13 cellular contexts compared by ENCODE assay signal in the genomic region with DNA sequence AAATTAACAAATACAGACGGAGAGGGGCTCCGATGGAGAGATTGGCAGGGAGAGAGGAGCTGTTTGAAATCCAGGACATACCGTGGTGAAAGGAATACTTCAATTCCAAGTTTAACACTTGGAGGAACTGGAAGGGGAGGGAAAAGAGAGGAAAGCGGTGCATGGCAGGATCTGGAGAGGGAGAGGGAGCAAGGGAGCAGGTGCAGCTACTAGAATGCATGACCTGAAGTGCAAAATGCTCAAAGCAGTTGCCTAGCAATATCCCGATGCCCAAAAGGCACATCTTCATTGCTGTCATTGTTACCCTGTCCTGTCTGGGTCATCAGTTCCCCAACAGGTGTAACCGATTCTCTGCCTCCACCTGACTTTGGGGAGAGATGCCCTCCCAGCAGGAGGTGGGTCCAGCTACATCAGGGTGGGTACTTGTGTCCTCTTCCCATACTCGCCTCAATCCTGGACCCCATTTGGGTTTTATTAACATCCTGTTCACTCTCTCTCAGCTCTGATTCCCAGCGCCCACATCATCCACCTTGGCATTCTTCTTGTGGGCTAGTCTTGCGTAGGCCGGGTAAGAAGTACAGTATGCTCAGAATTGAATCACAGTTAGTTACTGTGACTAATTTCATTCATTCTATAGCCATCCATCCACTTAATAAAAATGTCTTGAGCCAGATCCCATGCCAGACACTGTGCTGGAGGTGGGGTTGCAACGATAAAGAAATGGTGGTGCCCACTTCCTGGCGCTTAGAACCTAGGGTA. TPM values are rescaled to one million over a fixed set of nuclear protein-coding genes. Genes with fewer than 3 reads are reported as not detected.
DNase-seq lines count a peak whose midpoint lies in the region; ATAC-seq and TF ChIP-seq lines count a peak whose summit lies in the region.
"Had no signal": no experiment of that assay in that cellular context is flagged by ENCODE, and none has a peak within 500 bp of the region (broad histone marks: within the 10 kb centered on the region; RNA-seq: fewer than 3 reads in every experiment).

No MANE protein-coding gene starts in this region.

- peaks cover 4 to 14% of the 10 kb centered on the region in 2 donors for H3K4me1 ChIP-seq in esophagus (ENCODE audit: control insufficient read depth in 2 of 2, insufficient read depth in 2 of 2, low read length in 1 of 2)
- peaks cover 24% of the 10 kb centered on the region for H3K4me1 ChIP-seq in BE2C
- H3K4me1 ChIP-seq in aorta (ENCODE audit: control insufficient read depth in 1 of 2, insufficient read depth in 2 of 2, low read length in 2 of 2), result no peaks in the 10 kb centered on the region

- no peak for ATAC-seq in aorta (ENCODE audit: low FRiP score)
- ATAC-seq: K562 had no signal

- H3K4me3 ChIP-seq in esophagus (ENCODE audit: low read depth in 1 of 2, low read length in 2 of 2) (no peak overlapping the region), BE2C (ENCODE audit: low read depth, low read length) (no peak overlapping the region), aorta (ENCODE audit: low read length in 2 of 2) (no peak overlapping the region)
- H3K4me3 ChIP-seq: K562 had no signal

- H3K27me3 ChIP-seq in esophagus (ENCODE audit: control insufficient read depth in 1 of 2, insufficient read depth in 2 of 2, low read length in 2 of 2) (no peaks in the 10 kb centered on the region), BE2C (no peaks in the 10 kb centered on the region), aorta (ENCODE audit: control insufficient read depth in 1 of 2, insufficient read depth in 2 of 2, low read length in 1 of 2) (no peaks in the 10 kb centered on the region)

- intact Hi-C loops in aorta (cut with DNase I), result no loop called here

- DNase-seq in DMS53 (lab: John Stamatoyannopoulos, UW), result peak; percentile 76
- DNase-seq in DMS53 treated with DMSO at 0.1 percent for 48 hours (lab: John Stamatoyannopoulos, UW; ENCODE audit: unreplicated experiment), result no peak
- peak; percentile 29 for DNase-seq in NCI-H2196 treated with DMSO at 0.1 percent for 48 hours (lab: John Stamatoyannopoulos, UW; ENCODE audit: unreplicated experiment)
- peak; percentile 32 for DNase-seq in putamen (ENCODE audit: low spot score)
- no peak for DNase-seq in BE2C
- DNase-seq in aorta, result no peak
- no peak for DNase-seq in NCI-H69 (lab: John Stamatoyannopoulos, UW)
- DNase-seq: activated naive CD4-positive, alpha-beta T cell treated with anti-CD3 and anti-CD28 coated beads, Interleukin-2, amount 10 ng/mL, durations not matched to agents 7 days and 5 days; naive B cell; stimulated activated naive CD4-positive, alpha-beta T cell had no signal

- H3K36me3 ChIP-seq in esophagus (ENCODE audit: control insufficient read depth in 2 of 2, insufficient read depth in 2 of 2, low read length in 1 of 2), result no peaks in the 10 kb centered on the region
- H3K36me3 ChIP-seq in BE2C, result no peaks in the 10 kb centered on the region
- no peaks in the 10 kb centered on the region for H3K36me3 ChIP-seq in aorta (ENCODE audit: control insufficient read depth in 1 of 2, insufficient read depth in 2 of 2, low read length in 1 of 2)

- H3K27ac ChIP-seq in esophagus (ENCODE audit: low read depth in 2 of 2, low read length in 1 of 2) (peak overlapping the region; percentile 73 to 97), aorta (ENCODE audit: low read depth in 1 of 2, low read length in 2 of 2) (no peak overlapping the region)
- H3K27ac ChIP-seq: 22Rv1 had no signal

- TF ChIP-seq CTCF in BE2C (IDR thresholded peaks at IDR 0.05; ENCODE audit: low read depth, low read length), result no peak

- H3K9me3 ChIP-seq in esophagus (ENCODE audit: control insufficient read depth in 2 of 2, insufficient read depth in 1 of 2, low read depth in 1 of 2, low read length in 1 of 2) (no peaks in the 10 kb centered on the region), BE2C (no peaks in the 10 kb centered on the region), aorta (ENCODE audit: control insufficient read depth, low read length) (no peaks in the 10 kb centered on the region)

- 54 to 60% methylated on average over 12 of the region's 12 CpGs for WGBS in esophagus, 2 donors
- 81 to 82% methylated on average over 12 of the region's 12 CpGs for WGBS in aorta, 2 donors

RNA-seq across cellular contexts. Expression of a gene that starts 37.4 kb away (rescaled TPM):
- polyA plus RNA-seq in esophagus (10 to 100 TPM; 68.6 to 90.9 TPM), aorta (10 to 100 TPM; 18.9 to 52.6 TPM)
- 1.4 TPM for polyA plus RNA-seq in BE2C (2012; ENCODE audit: insufficient read depth, insufficient read length, low read depth)
- total RNA-seq in aorta, result 100 to 1,000 TPM; 133 to 143 TPM

Comparison
In these comparisons a context has a peak if more than half of its experiments do, and no peak if none do; other contexts are left out.
1. DNase-seq: peak in DMS53 (single experiment), NCI-H2196 treated with DMSO at 0.1 percent for 48 hours (single experiment) and putamen (single experiment); none in DMS53 treated with DMSO at 0.1 percent for 48 hours (single experiment), BE2C (single experiment), aorta (0 of 2) and NCI-H69 (single experiment).
2. H3K27ac ChIP-seq: peak in esophagus (2 of 2); none in aorta (0 of 2).